In the genomic region with DNA sequence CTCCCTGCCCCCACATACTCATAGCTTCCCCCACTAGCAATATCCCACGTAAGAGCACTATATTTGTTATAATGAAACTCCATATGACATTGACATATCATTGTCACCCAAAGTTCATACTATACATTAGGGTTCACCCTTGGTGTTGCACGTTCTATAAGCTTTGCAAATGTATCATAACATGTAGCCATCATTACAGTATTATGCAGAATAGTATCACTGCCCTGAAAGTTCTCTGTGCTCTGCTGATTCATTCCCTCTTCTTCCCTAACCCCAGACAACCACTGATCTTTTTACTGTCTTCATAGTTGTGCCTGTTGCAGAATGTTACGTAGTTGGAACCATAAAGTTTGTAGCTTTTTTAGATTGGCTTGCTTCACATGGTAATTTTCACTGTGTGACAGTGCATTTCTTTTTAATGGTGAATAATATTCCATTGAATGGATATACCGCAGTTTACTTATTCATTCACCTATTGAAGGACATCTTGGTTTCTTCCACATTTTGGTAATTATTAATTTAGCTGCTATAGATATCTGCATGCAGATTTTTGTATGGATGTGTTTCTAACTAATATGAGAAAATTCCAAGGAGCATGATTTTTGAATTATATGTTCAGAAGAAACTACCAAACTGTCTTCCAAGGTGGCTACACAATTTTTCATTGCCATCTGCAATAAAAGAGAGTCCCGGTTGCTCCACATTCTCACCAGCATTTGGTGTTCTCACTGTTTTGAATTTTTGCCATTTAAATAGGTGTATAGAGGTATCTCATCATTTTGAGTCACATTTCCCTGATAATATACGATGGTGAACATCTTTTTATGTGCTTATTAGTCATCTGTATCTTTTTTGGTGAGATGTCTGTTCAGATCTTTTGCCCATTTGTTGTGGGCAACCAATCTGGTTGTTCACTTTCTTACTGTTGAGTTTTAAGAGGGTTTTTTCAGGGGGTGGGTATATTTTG, we compare ENCODE assay signal across 20 cellular contexts. TPM values are rescaled to one million over a fixed set of nuclear protein-coding genes. Genes with fewer than 3 reads are reported as not detected.
DNase-seq lines count a peak whose midpoint lies in the region; ATAC-seq, FAIRE-seq and TF ChIP-seq lines count a peak whose summit lies in the region.
"Had no signal": no experiment of that assay in that cellular context is flagged by ENCODE, and none has a peak within 500 bp of the region (broad histone marks: within the 10 kb centered on the region; RNA-seq: fewer than 3 reads in every experiment).

No MANE protein-coding gene starts in this region.

- H3K23ac ChIP-seq in IMR-90 (ENCODE audit: low read depth, low read length), result no peak overlapping the region
- no peak overlapping the region for H3K23ac ChIP-seq in H1 (ENCODE audit: insufficient read length)

- H4K5ac ChIP-seq in IMR-90 (ENCODE audit: low read depth, low read length) (peak overlapping the region; percentile 68; the same call in 1 of the 2 replicates), H1 (ENCODE audit: insufficient read length, low read depth, low read length) (no peak overlapping the region)

- POLR2A ChIA-PET in IMR-90 (lab: Charles Lee; ENCODE audit: unreplicated experiment), result no interaction called here
- POLR2A ChIA-PET in H1 (lab: Charles Lee; ENCODE audit: partially characterized antibody), result interaction anchor here (2.0 to 2.9 kb wide), 2 partner anchors 8 to 12 kb away, joined by 10 to 17 read pairs; no protein-coding TSS in a partner anchor

- peak overlapping the region; percentile 83 for H3K27ac ChIP-seq in BLaER1
- H3K27ac ChIP-seq in IMR-90 (ENCODE audit: insufficient read depth, low read length), result 0 out of 2 replicates have a peak overlapping the region, but pooled peaks have one; percentile 7
- H3K27ac ChIP-seq in H1 (ENCODE audit: low read depth, low read length), result no peak overlapping the region
- H3K27ac ChIP-seq in sigmoid colon, result peak overlapping the region in 3 of 4 donors; percentile 75 to 82 (median 81)

- H3K9ac ChIP-seq in BLaER1, result no peak overlapping the region
- no peak overlapping the region for H3K9ac ChIP-seq in IMR-90 (ENCODE audit: low read depth, low read length)
- H3K9ac ChIP-seq in H1 (replicated peaks in 1 of 4; ENCODE audit: extremely low read depth in 1 of 4, low read depth in 3 of 4, low read length in 3 of 4), result no peak overlapping the region

- H3K36me3 ChIP-seq in BLaER1, result peaks cover 7% of the 10 kb centered on the region; the same call in 1 of the 2 replicates
- H3K36me3 ChIP-seq in IMR-90 (ENCODE audit: control insufficient read depth, insufficient read depth, low read length), result no peaks in the 10 kb centered on the region
- peaks cover 0 to 3% (median 0%) of the 10 kb centered on the region in 4 experiments; a peak in 2 of 8 replicates for H3K36me3 ChIP-seq in H1 (ENCODE audit: control insufficient read depth in 2 of 4, insufficient read depth in 4 of 4, low read length in 3 of 4)
- H3K36me3 ChIP-seq in sigmoid colon, result no peaks in the 10 kb centered on the region
- H3K36me3 ChIP-seq: neutrophil had no signal

- dilution Hi-C loops in IMR-90 (cut with HindIII; ENCODE audit: low sequenced_read_pairs, unreplicated experiment), result no loop called here

- H4K91ac ChIP-seq in IMR-90 (ENCODE audit: insufficient read depth, low read depth, low read length) (peak overlapping the region; percentile 29), H1 (replicated peaks; ENCODE audit: insufficient read length, low read length) (peak overlapping the region; percentile 53)

- H3K56ac ChIP-seq in IMR-90 (ENCODE audit: extremely low read depth, insufficient read depth, low read length), result no peak overlapping the region
- no peak overlapping the region for H3K56ac ChIP-seq in H1 (replicated peaks; ENCODE audit: insufficient read length, low read depth, low read length)

- 94% methylated on average over 2 of the region's 6 CpGs; no CpG with 5 or more reads in 1 of the 2 experiments for WGBS in IMR-90 (ENCODE audit: extremely low coverage in 2 of 2, insufficient read length in 1 of 2), 2 experiments
- WGBS in H1 (ENCODE audit: extremely low coverage in 1 of 2, insufficient coverage in 1 of 2, insufficient read length in 1 of 2, insufficient replicate concordance in 2 of 2, low coverage in 1 of 2, low lambda C conversion rate in 2 of 2, missing lambda C conversion rate in 1 of 2), 2 experiments, result 75% methylated on average over 6 of the region's 6 CpGs; no CpG with 5 or more reads in 1 of the 2 experiments
- 75 to 78% methylated on average over 6 of the region's 6 CpGs for WGBS in sigmoid colon, 2 donors

- H4K20me1 ChIP-seq in BLaER1 (no peaks in the 10 kb centered on the region), IMR-90 (ENCODE audit: insufficient read depth, low read length) (no peaks in the 10 kb centered on the region), H1 (replicated peaks in 1 of 2; ENCODE audit: control insufficient read depth in 1 of 2, insufficient read depth in 2 of 2, low read length in 2 of 2) (no peaks in the 10 kb centered on the region)

- H3K27me3 ChIP-seq in BLaER1 (no peaks in the 10 kb centered on the region), IMR-90 (ENCODE audit: control insufficient read depth, insufficient read depth, low read length) (no peaks in the 10 kb centered on the region), H1 (replicated peaks in 1 of 4; ENCODE audit: control insufficient read depth in 3 of 4, extremely low read depth in 1 of 4, insufficient read depth in 3 of 4, low read length in 3 of 4) (no peaks in the 10 kb centered on the region), sigmoid colon (no peaks in the 10 kb centered on the region)
- H3K27me3 ChIP-seq: neutrophil had no signal

- H2BK15ac ChIP-seq in IMR-90 (ENCODE audit: low read depth, low read length), result peak overlapping the region; percentile 41; the same call in 2 of the 3 replicates
- no peak overlapping the region for H2BK15ac ChIP-seq in H1 (ENCODE audit: low read length)

- peaks cover 4% of the 10 kb centered on the region for H3K9me1 ChIP-seq in IMR-90 (ENCODE audit: insufficient read depth, low read length)

- intact Hi-C loops in IMR-90 (cut with micrococcal nuclease), result loop anchor here (2.0 kb wide), 1 partner anchor 60 kb away; the partner anchor contains the start of gene CD200
- intact Hi-C loops in sigmoid colon (cut with DNase I), result loop anchor here (5.0 kb wide), 1 partner anchor 60 kb away; the partner anchor contains the start of gene CD200

- H2BK5ac ChIP-seq in IMR-90 (ENCODE audit: low read depth, low read length, poor library complexity, severe bottlenecking), result peak overlapping the region; percentile 100
- no peak overlapping the region; the same call in 1 of the 2 replicates for H2BK5ac ChIP-seq in H1 (ENCODE audit: low read depth, low read length)

- H3K4me2 ChIP-seq in BLaER1 (peak overlapping the region; percentile 61; the same call in 1 of the 2 replicates), IMR-90 (ENCODE audit: low read depth, low read length) (no peak overlapping the region), H1 (ENCODE audit: insufficient read depth in 1 of 2, low read depth in 2 of 2, low read length in 2 of 2) (no peak overlapping the region)

- H3K14ac ChIP-seq in IMR-90 (replicated peaks; ENCODE audit: low read depth, low read length) (peak overlapping the region; percentile 24), H1 (ENCODE audit: insufficient read length) (no peak overlapping the region)

- H3K79me2 ChIP-seq in H1 (ENCODE audit: control insufficient read depth in 1 of 2, insufficient read depth in 2 of 2, low read length in 2 of 2), result no peaks in the 10 kb centered on the region

- ATAC-seq in IMR-90 (ENCODE audit: low read depth) (no peak), GM21723 (IDR thresholded peaks at IDR 0.05; ENCODE audit: unreplicated experiment) (no peak)
- ATAC-seq: T-cell had no signal

- H3K18ac ChIP-seq in IMR-90 (ENCODE audit: low read depth, low read length) (peak overlapping the region; percentile 77; the same call in 1 of the 2 replicates), H1 (ENCODE audit: extremely low read depth, low read length) (no peak overlapping the region)

- in situ Hi-C loops in IMR-90 (cut with MboI; ENCODE audit: low sequenced_read_pairs), result no loop called here

- H2AFZ ChIP-seq in IMR-90 (replicated peaks; ENCODE audit: low read length, poor library complexity), result no peak overlapping the region
- H2AFZ ChIP-seq in H1 (ENCODE audit: low read length), result no peak overlapping the region

- H3K23me2 ChIP-seq in H1 (ENCODE audit: low read depth, low read length), result no peaks in the 10 kb centered on the region

- CTCF ChIA-PET in IMR-90 (lab: Yijun Ruan, JAX), result no interaction called here
- CTCF ChIA-PET in H1 (lab: Charles Lee; ENCODE audit: partially characterized antibody), result interaction anchor here (1.3 kb wide), 1 partner anchor 9 kb away, joined by 3 read pairs; no protein-coding TSS in a partner anchor

- peak; percentile 39 for FAIRE-seq in H1 (lab: Jason Lieb, UNC)

- H2BK12ac ChIP-seq in H1 (ENCODE audit: low read depth, low read length), result peak overlapping the region; percentile 83; the same call in 1 of the 2 replicates

- H3K4me1 ChIP-seq in BLaER1 (peaks cover 84% of the 10 kb centered on the region), IMR-90 (ENCODE audit: control insufficient read depth, insufficient read depth, low read length) (peaks cover 16% of the 10 kb centered on the region), H1 (replicated peaks in 1 of 4; ENCODE audit: control insufficient read depth in 3 of 4, insufficient read depth in 4 of 4, low read length in 3 of 4) (peaks cover 4 to 13% (median 7%) of the 10 kb centered on the region in 4 experiments; a peak in 4 of 7 replicates), sigmoid colon (peaks cover 0 to 55% (median 42%) of the 10 kb centered on the region in 4 donors)

- DNase-seq in IMR-90 (no peak), H1 (ENCODE audit: low read depth in 1 of 2, low spot score in 2 of 2) (no peak), sigmoid colon (no peak), pons (ENCODE audit: low spot score) (no peak), iPS-NIHi7 (ENCODE audit: extremely low spot score) (no peak)
- no peak for DNase-seq in stimulated activated CD8-positive, alpha-beta memory T cell treated with anti-CD3 and anti-CD28 coated beads, Interleukin-4, amount 100 ng/mL, for 48 hours
- DNase-seq: activated effector memory CD4-positive, alpha-beta T cell treated with Interleukin-2 at 50 U/mL for 16 hours; aorta; Caco-2; foreskin melanocyte; HCEC 1CT; left colon; NCI-H1092 treated with DMSO at 0.1 percent for 48 hours; NCI-H2081; NCI-H510A; stimulated activated naive CD4-positive, alpha-beta T cell treated with Interleukin-2 at 50 U/mL for 16 hours; T-cell had no signal

- H2AK9ac ChIP-seq in IMR-90 (replicated peaks; ENCODE audit: low read depth, low read length, poor library complexity), result no peak overlapping the region

- TF ChIP-seq POLR2A in IMR-90 (IDR thresholded peaks at IDR 0.05; ENCODE audit: low read depth, low read length) (no peak), H1 (IDR thresholded peaks at IDR 0.05; ENCODE audit: control extremely low read depth in 1 of 2, low read depth in 2 of 2, low read length in 2 of 2) (no peak), sigmoid colon (IDR thresholded peaks at IDR 0.05) (no peak)

- H2AK5ac ChIP-seq in IMR-90 (ENCODE audit: low read depth, low read length), result peak overlapping the region; percentile 77
- H2AK5ac ChIP-seq in H1 (ENCODE audit: low read depth, low read length), result peak overlapping the region; percentile 45; the same call in 1 of the 2 replicates

- no peak overlapping the region; the same call in 1 of the 2 replicates for H3K4me3 ChIP-seq in BLaER1
- H3K4me3 ChIP-seq in IMR-90 (ENCODE audit: insufficient read depth, low read depth, low read length), result no peak overlapping the region
- H3K4me3 ChIP-seq in H1 (ENCODE audit: extremely low read depth in 1 of 4, insufficient read depth in 2 of 4, low read depth in 3 of 4, low read length in 4 of 4), result no peak overlapping the region
- no peak overlapping the region for H3K4me3 ChIP-seq in sigmoid colon

- TF ChIP-seq RAD21 in IMR-90 (IDR thresholded peaks at IDR 0.05; ENCODE audit: low read length) (no peak), H1 (IDR thresholded peaks at IDR 0.05 in 1 of 2, conservative IDR thresholded peaks at IDR 0.05 in 1 of 2; ENCODE audit: low read depth in 2 of 2, low read length in 2 of 2) (no peak)

- no peak for TF ChIP-seq EP300 in H1 (IDR thresholded peaks at IDR 0.05; ENCODE audit: borderline replicate concordance in 1 of 2, low read depth in 2 of 2, low read length in 2 of 2)
- TF ChIP-seq EP300 in sigmoid colon (IDR thresholded peaks at IDR 0.05), result no peak

- peak overlapping the region; percentile 28; the same call in 1 of the 2 replicates for H3K4ac ChIP-seq in IMR-90 (ENCODE audit: low read depth, low read length)
- no peak overlapping the region for H3K4ac ChIP-seq in H1 (replicated peaks; ENCODE audit: insufficient read length, low read depth, low read length)

- peak overlapping the region; percentile 90 for H2BK20ac ChIP-seq in IMR-90 (ENCODE audit: low read depth, low read length)
- no peak overlapping the region for H2BK20ac ChIP-seq in H1 (ENCODE audit: low read length)

- H3K79me1 ChIP-seq in IMR-90 (ENCODE audit: low read depth in 1 of 2, low read length in 2 of 2) (no peaks in the 10 kb centered on the region), H1 (ENCODE audit: low read depth, low read length) (no peaks in the 10 kb centered on the region)

- peak overlapping the region; percentile 71 for H2BK120ac ChIP-seq in IMR-90 (ENCODE audit: low read depth, low read length)
- H2BK120ac ChIP-seq in H1 (replicated peaks; ENCODE audit: low read depth, low read length), result peak overlapping the region; percentile 84

- peak overlapping the region; percentile 73 to 98; a peak in 3 of 4 replicates for H4K8ac ChIP-seq in IMR-90 (ENCODE audit: low read depth in 2 of 2, low read length in 2 of 2)
- H4K8ac ChIP-seq in H1 (ENCODE audit: extremely low read depth, insufficient read depth, low read length), result no peak overlapping the region

- peaks cover 17% of the 10 kb centered on the region for H3K9me3 ChIP-seq in BLaER1
- peaks cover 2% of the 10 kb centered on the region; the same call in 1 of the 2 replicates for H3K9me3 ChIP-seq in IMR-90 (ENCODE audit: control insufficient read depth, insufficient read depth, low read length)
- peaks cover 6 to 11% of the 10 kb centered on the region in 2 experiments; a peak in 3 of 4 replicates for H3K9me3 ChIP-seq in H1 (ENCODE audit: insufficient read depth in 2 of 2, low read depth in 1 of 2, low read length in 1 of 2)
- H3K9me3 ChIP-seq in sigmoid colon, result peaks cover 0 to 2% (median 0%) of the 10 kb centered on the region in 4 donors
- H3K9me3 ChIP-seq: neutrophil had no signal

- no TSS peak for BruUV-seq in IMR-90 (replicated peaks; lab: Mats Ljungman, UMichigan)

- TF ChIP-seq CTCF in IMR-90 (conservative IDR thresholded peaks at IDR 0.05; ENCODE audit: low read depth, low read length) (no peak), H1 (IDR thresholded peaks at IDR 0.05; ENCODE audit: control extremely low read depth in 1 of 3, insufficient read depth in 1 of 3, low read depth in 1 of 3, low read length in 3 of 3) (no peak), sigmoid colon (IDR thresholded peaks at IDR 0.05) (no peak)

RNA-seq across cellular contexts. Expression of gene CD200, which starts 59.7 kb away (rescaled TPM):
- total RNA-seq in IMR-90 (2012; rRNA removed), result 0.83 and 1.1 TPM in 2 replicates
- 1.6 and 1.7 TPM in 2 replicates for polyA plus RNA-seq in IMR-90 (2012; rRNA removed)
- 0.57 and 0.62 TPM in 2 replicates for polyA plus RNA-seq in IMR-90 (2012; cell fraction: cytosol; rRNA removed)
- 0.34 and 3.0 TPM in 2 replicates for polyA plus RNA-seq in IMR-90 (2012; cell fraction: nucleus; rRNA removed; ENCODE audit: low replicate concordance)
- 50.2 and 51.9 TPM in 2 replicates for total RNA-seq in H1 (2021; fragmentation: NEBNext Ultra II Directional; extraction: Animal tissue kit (Norgen Biotek cat#: 25700))
- 25.0 and 45.8 TPM in 2 replicates for polyA plus RNA-seq in H1 (2011; rRNA removed)
- polyA plus RNA-seq in H1 (2011; cell fraction: cytosol; rRNA removed), result 39.3 TPM
- 24.9 TPM for polyA plus RNA-seq in H1 (2011; cell fraction: nucleus; rRNA removed)
- polyA plus RNA-seq in H1 (2012, experiment 1 of 2), result 46.2 to 51.4 TPM (median 49.5 TPM) in 4 replicates
- polyA plus RNA-seq in H1 (2012, experiment 2 of 2), result 7.0 TPM
- polyA plus RNA-seq in H1 (2013, experiment 1 of 2), result 104 TPM
- 109 TPM for polyA plus RNA-seq in H1 (2013, experiment 2 of 2)
- 41.9 and 57.4 TPM in 2 replicates for polyA minus RNA-seq in H1 (2011; rRNA and poly(A)+ RNA removed)
- 19.0 TPM for polyA minus RNA-seq in H1 (2011; cell fraction: cytosol; rRNA and poly(A)+ RNA removed)
- 38.7 TPM for polyA minus RNA-seq in H1 (2011; cell fraction: nucleus; rRNA and poly(A)+ RNA removed)
- 10 to 100 TPM in 1 of 4 donors, 1 to 10 TPM in 3; 4.4 to 13.0 (median 4.8) TPM for total RNA-seq in sigmoid colon
- polyA plus RNA-seq in sigmoid colon, result 1 to 10 TPM; 1.2 to 9.6 (median 2.4) TPM
